ENCODE assay signal across 19 cellular contexts in the genomic region with DNA sequence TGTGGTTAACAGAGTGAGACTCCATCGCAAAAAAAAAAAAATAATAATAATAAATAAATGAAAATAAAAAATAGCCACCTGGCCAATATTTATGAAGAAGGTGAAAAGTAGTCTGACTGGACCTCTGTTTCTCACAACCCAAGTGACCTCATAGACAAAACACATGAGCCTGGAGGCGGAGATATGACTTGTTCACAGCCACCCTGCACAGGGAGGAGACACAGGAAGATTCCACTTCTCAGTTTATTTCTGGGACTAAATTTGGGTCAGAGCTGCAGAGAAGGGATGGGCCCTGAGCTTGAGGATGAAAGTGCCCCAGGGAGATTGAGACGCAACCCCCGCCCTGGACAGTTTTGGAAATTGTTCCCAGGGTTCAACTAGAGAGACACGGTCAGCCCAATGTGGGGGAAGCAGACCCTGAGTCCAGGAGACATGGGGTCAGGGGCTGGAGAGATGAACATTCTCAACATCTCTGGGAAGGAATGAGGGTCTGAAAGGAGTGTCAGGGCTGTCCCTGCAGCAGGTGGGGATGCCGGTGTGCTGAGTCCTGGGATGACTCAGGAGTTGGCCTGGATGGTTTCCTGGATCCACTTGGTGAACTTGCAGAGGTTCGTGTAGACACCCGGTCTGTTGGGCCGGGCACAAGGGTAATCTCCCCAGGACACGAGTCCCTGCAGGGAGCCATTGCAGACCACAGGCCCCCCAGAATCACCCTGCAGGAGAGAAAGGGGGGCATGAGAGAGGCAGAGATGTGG. TPM values are rescaled to one million over a fixed set of nuclear protein-coding genes. Genes with fewer than 3 reads are reported as not detected.
DNase-seq lines count a peak whose midpoint lies in the region; ATAC-seq, FAIRE-seq and TF ChIP-seq lines count a peak whose summit lies in the region.
"Had no signal": no experiment of that assay in that cellular context is flagged by ENCODE, and none has a peak within 500 bp of the region (broad histone marks: within the 10 kb centered on the region; RNA-seq: fewer than 3 reads in every experiment).

No MANE protein-coding gene starts in this region.

- peak overlapping the region; percentile 35; the same call in 1 of the 2 replicates for H4K8ac ChIP-seq in H1 (ENCODE audit: extremely low read depth, insufficient read depth, low read length)

- H3K27me3 ChIP-seq in mammary epithelial cell (ENCODE audit: insufficient read depth, low read length) (no peaks in the 10 kb centered on the region), breast epithelium (no peaks in the 10 kb centered on the region), H1 (replicated peaks in 1 of 4; ENCODE audit: control insufficient read depth in 3 of 4, extremely low read depth in 1 of 4, insufficient read depth in 3 of 4, low read length in 3 of 4) (peaks cover 0 to 3% (median 0%) of the 10 kb centered on the region in 4 experiments; a peak in 1 of 7 replicates), foreskin keratinocyte (no peaks in the 10 kb centered on the region)
- H3K27me3 ChIP-seq: BLaER1 had no signal

- H2BK12ac ChIP-seq in H1 (ENCODE audit: low read depth, low read length) = no peak overlapping the region

- peaks cover 3% of the 10 kb centered on the region for H3K9me3 Mint-ChIP-seq in stimulated activated effector memory CD8-positive, alpha-beta T cell treated with anti-CD3 and anti-CD28 coated beads, Interleukin-12 subunit alpha, Interleukin-12 subunit beta, amount 100 ng/mL, for 72 hours

- 65% methylated on average over 4 of the region's 10 CpGs for WGBS in mammary epithelial cell (ENCODE audit: low coverage, missing lambda C conversion rate)
- WGBS in H1 (ENCODE audit: extremely low coverage in 1 of 2, insufficient coverage in 1 of 2, insufficient read length in 1 of 2, insufficient replicate concordance in 2 of 2, low coverage in 1 of 2, low lambda C conversion rate in 2 of 2, missing lambda C conversion rate in 1 of 2), 2 experiments = 84% methylated on average over 9 of the region's 10 CpGs; no CpG with 5 or more reads in 1 of the 2 experiments

- H3K4ac ChIP-seq in H1 (replicated peaks; ENCODE audit: insufficient read length, low read depth, low read length) = no peak overlapping the region

- no peak for TF ChIP-seq CTCF in mammary epithelial cell (conservative IDR thresholded peaks at IDR 0.05 in 1 of 2, IDR thresholded peaks at IDR 0.05 in 1 of 2; ENCODE audit: extremely low read depth in 1 of 2, insufficient read depth in 1 of 2, low read depth in 1 of 2, low read length in 2 of 2)
- no peak for TF ChIP-seq CTCF in breast epithelium (IDR thresholded peaks at IDR 0.05)
- TF ChIP-seq CTCF in H1 (IDR thresholded peaks at IDR 0.05; ENCODE audit: control extremely low read depth in 1 of 3, insufficient read depth in 1 of 3, low read depth in 1 of 3, low read length in 3 of 3) = no peak
- TF ChIP-seq CTCF in foreskin keratinocyte (conservative IDR thresholded peaks at IDR 0.05) = no peak

- H3K4me2 ChIP-seq in mammary epithelial cell (ENCODE audit: insufficient read depth, low read depth, low read length) = no peak overlapping the region
- no peak overlapping the region for H3K4me2 ChIP-seq in H1 (ENCODE audit: insufficient read depth in 1 of 2, low read depth in 2 of 2, low read length in 2 of 2)
- H3K4me2 ChIP-seq: BLaER1 had no signal

- H3K27ac Mint-ChIP-seq in stimulated activated effector memory CD8-positive, alpha-beta T cell treated with anti-CD3 and anti-CD28 coated beads, Interleukin-12 subunit alpha, Interleukin-12 subunit beta, amount 100 ng/mL, for 72 hours = no peak overlapping the region

- H4K20me1 ChIP-seq in mammary epithelial cell (ENCODE audit: insufficient read depth, low read length) = no peaks in the 10 kb centered on the region
- no peaks in the 10 kb centered on the region for H4K20me1 ChIP-seq in H1 (replicated peaks in 1 of 2; ENCODE audit: control insufficient read depth in 1 of 2, insufficient read depth in 2 of 2, low read length in 2 of 2)
- H4K20me1 ChIP-seq: BLaER1 had no signal

- no peak for TF ChIP-seq RAD21 in H1 (IDR thresholded peaks at IDR 0.05 in 1 of 2, conservative IDR thresholded peaks at IDR 0.05 in 1 of 2; ENCODE audit: low read depth in 2 of 2, low read length in 2 of 2)

- H3K9me3 ChIP-seq in mammary epithelial cell (replicated peaks; ENCODE audit: insufficient read depth, low read length) = no peaks in the 10 kb centered on the region
- H3K9me3 ChIP-seq in breast epithelium = no peaks in the 10 kb centered on the region
- no peaks in the 10 kb centered on the region for H3K9me3 ChIP-seq in H1 (ENCODE audit: insufficient read depth in 2 of 2, low read depth in 1 of 2, low read length in 1 of 2)
- H3K9me3 ChIP-seq: BLaER1, Caco-2 had no signal

- H2AK5ac ChIP-seq in H1 (ENCODE audit: low read depth, low read length) = no peak overlapping the region

- peak; percentile 47 for DNase-seq in mammary epithelial cell
- no peak for DNase-seq in breast epithelium (ENCODE audit: low spot score in 2 of 2)
- DNase-seq in H1 (ENCODE audit: low read depth in 1 of 2, low spot score in 2 of 2) = no peak
- DNase-seq in foreskin keratinocyte = peak in 1 of 2 donors; percentile 63
- no peak for DNase-seq in nucleus accumbens (lab: John Stamatoyannopoulos, UW)
- no peak for DNase-seq in H4 (ENCODE audit: low spot score)
- no peak for DNase-seq in stimulated activated effector memory CD8-positive, alpha-beta T cell treated with anti-CD3 and anti-CD28 coated beads, Interleukin-12 subunit alpha, Interleukin-12 subunit beta, amount 100 ng/mL, for 72 hours (ENCODE audit: low spot score in 2 of 2)
- DNase-seq: Caco-2; CD8-positive, alpha-beta memory T cell; DND-41; GDM1; GOT3 had no signal

- no peak overlapping the region for H3K23ac ChIP-seq in H1 (ENCODE audit: insufficient read length)

- TF ChIP-seq POLR2A in breast epithelium (IDR thresholded peaks at IDR 0.05) = no peak
- no peak for TF ChIP-seq POLR2A in H1 (IDR thresholded peaks at IDR 0.05; ENCODE audit: control extremely low read depth in 1 of 2, low read depth in 2 of 2, low read length in 2 of 2)

- no peak for TF ChIP-seq EP300 in H1 (IDR thresholded peaks at IDR 0.05; ENCODE audit: borderline replicate concordance in 1 of 2, low read depth in 2 of 2, low read length in 2 of 2)

- TSS peak; percentile 61 for BruUV-seq in mammary epithelial cell (replicated peaks; lab: Mats Ljungman, UMichigan)

- H3K14ac ChIP-seq in H1 (ENCODE audit: insufficient read length) = no peak overlapping the region

- H2BK120ac ChIP-seq in H1 (replicated peaks; ENCODE audit: low read depth, low read length) = no peak overlapping the region

- H2BK5ac ChIP-seq in H1 (ENCODE audit: low read depth, low read length) = no peak overlapping the region

- H3K4me3 ChIP-seq in mammary epithelial cell (replicated peaks in 1 of 3; ENCODE audit: insufficient read depth in 1 of 3, low read depth in 2 of 3, low read length in 3 of 3) (no peak overlapping the region), breast epithelium (no peak overlapping the region), H1 (ENCODE audit: extremely low read depth in 1 of 4, insufficient read depth in 2 of 4, low read depth in 3 of 4, low read length in 4 of 4) (no peak overlapping the region)
- H3K4me3 ChIP-seq: BLaER1 had no signal

- H3K23me2 ChIP-seq in H1 (ENCODE audit: low read depth, low read length) = no peaks in the 10 kb centered on the region

- H4K91ac ChIP-seq in H1 (replicated peaks; ENCODE audit: insufficient read length, low read length) = no peak overlapping the region

- intact Hi-C loops in mammary epithelial cell (cut with micrococcal nuclease) (loop anchor here (1.0 kb wide), 1 partner anchor 10 kb away; no protein-coding TSS in a partner anchor), breast epithelium (cut with DNase I; ENCODE audit: low total_unique reads) (no loop called here)

- CTCF ChIA-PET in mammary epithelial cell (lab: Charles Lee; ENCODE audit: low non-redundant PET) = no interaction called here
- CTCF ChIA-PET in H1 (lab: Charles Lee; ENCODE audit: partially characterized antibody) = interaction anchor here (0.7 to 1.3 kb wide), 3 partner anchors 73 to 638 kb away, joined by 3 to 4 read pairs (median 4); no protein-coding TSS in a partner anchor

- peak overlapping the region; percentile 5 for H3K9ac ChIP-seq in mammary epithelial cell (ENCODE audit: insufficient read depth, low read length)
- no peak overlapping the region for H3K9ac ChIP-seq in H1 (replicated peaks in 1 of 4; ENCODE audit: extremely low read depth in 1 of 4, low read depth in 3 of 4, low read length in 3 of 4)
- H3K9ac ChIP-seq: BLaER1 had no signal

- ATAC-seq in foreskin keratinocyte = peak; percentile 87
- ATAC-seq in GM18858 (IDR thresholded peaks at IDR 0.05; ENCODE audit: unreplicated experiment) = no peak
- ATAC-seq in stimulated activated effector memory CD8-positive, alpha-beta T cell treated with anti-CD3 and anti-CD28 coated beads, Interleukin-12 subunit alpha, Interleukin-12 subunit beta, amount 100 ng/mL, for 72 hours = no peak

- in situ Hi-C loops in mammary epithelial cell (cut with MboI; ENCODE audit: low sequenced_read_pairs in 2 of 2) = no loop called here

- H4K5ac ChIP-seq in H1 (ENCODE audit: insufficient read length, low read depth, low read length) = no peak overlapping the region

- no peak overlapping the region for H3K56ac ChIP-seq in H1 (replicated peaks; ENCODE audit: insufficient read length, low read depth, low read length)

- no peak overlapping the region for H3K4me3 Mint-ChIP-seq in stimulated activated effector memory CD8-positive, alpha-beta T cell treated with anti-CD3 and anti-CD28 coated beads, Interleukin-12 subunit alpha, Interleukin-12 subunit beta, amount 100 ng/mL, for 72 hours
- H3K4me3 Mint-ChIP-seq: CD8-positive, alpha-beta memory T cell had no signal

- no peaks in the 10 kb centered on the region for H3K79me1 ChIP-seq in H1 (ENCODE audit: low read depth, low read length)

- dilution Hi-C loops in mammary epithelial cell (cut with HindIII; ENCODE audit: low sequenced_read_pairs) = no loop called here

- no peaks in the 10 kb centered on the region for H3K79me2 ChIP-seq in mammary epithelial cell (ENCODE audit: insufficient read depth, low read length)
- H3K79me2 ChIP-seq in H1 (ENCODE audit: control insufficient read depth in 1 of 2, insufficient read depth in 2 of 2, low read length in 2 of 2) = no peaks in the 10 kb centered on the region

- no peaks in the 10 kb centered on the region for H3K36me3 Mint-ChIP-seq in stimulated activated effector memory CD8-positive, alpha-beta T cell treated with anti-CD3 and anti-CD28 coated beads, Interleukin-12 subunit alpha, Interleukin-12 subunit beta, amount 100 ng/mL, for 72 hours
- H3K36me3 Mint-ChIP-seq: CD8-positive, alpha-beta memory T cell had no signal

- no peak for FAIRE-seq in H1 (lab: Jason Lieb, UNC)
- FAIRE-seq: GM12892, GM19239 had no signal

- POLR2A ChIA-PET in H1 (lab: Charles Lee; ENCODE audit: partially characterized antibody) = no interaction called here

- H2AFZ ChIP-seq in mammary epithelial cell (ENCODE audit: low read depth, low read length) = no peak overlapping the region
- no peak overlapping the region for H2AFZ ChIP-seq in H1 (ENCODE audit: low read length)

- H3K18ac ChIP-seq in H1 (ENCODE audit: extremely low read depth, low read length) = no peak overlapping the region

- H2BK15ac ChIP-seq in H1 (ENCODE audit: low read length) = no peak overlapping the region

- H3K36me3 ChIP-seq in mammary epithelial cell (ENCODE audit: insufficient read depth, low read length) = peaks cover 31% of the 10 kb centered on the region
- H3K36me3 ChIP-seq in breast epithelium = no peaks in the 10 kb centered on the region
- no peaks in the 10 kb centered on the region for H3K36me3 ChIP-seq in H1 (ENCODE audit: control insufficient read depth in 2 of 4, insufficient read depth in 4 of 4, low read length in 3 of 4)
- H3K36me3 ChIP-seq: BLaER1 had no signal

- H3K27ac ChIP-seq in mammary epithelial cell (ENCODE audit: insufficient read depth, low read depth, low read length) (peak overlapping the region; percentile 56), breast epithelium (no peak overlapping the region), H1 (ENCODE audit: low read depth, low read length) (no peak overlapping the region), foreskin keratinocyte (peak overlapping the region; percentile 84)
- H3K27ac ChIP-seq: 22Rv1, BLaER1 had no signal

- no peaks in the 10 kb centered on the region for H3K4me1 Mint-ChIP-seq in stimulated activated effector memory CD8-positive, alpha-beta T cell treated with anti-CD3 and anti-CD28 coated beads, Interleukin-12 subunit alpha, Interleukin-12 subunit beta, amount 100 ng/mL, for 72 hours
- H3K4me1 Mint-ChIP-seq: CD8-positive, alpha-beta memory T cell had no signal

- peaks cover 14% of the 10 kb centered on the region for H3K4me1 ChIP-seq in mammary epithelial cell (ENCODE audit: insufficient read depth, low read length)
- H3K4me1 ChIP-seq in breast epithelium = no peaks in the 10 kb centered on the region
- H3K4me1 ChIP-seq in H1 (replicated peaks in 1 of 4; ENCODE audit: control insufficient read depth in 3 of 4, insufficient read depth in 4 of 4, low read length in 3 of 4) = no peaks in the 10 kb centered on the region
- peaks cover 15% of the 10 kb centered on the region for H3K4me1 ChIP-seq in foreskin keratinocyte
- H3K4me1 ChIP-seq: BLaER1, Caco-2 had no signal

- H2BK20ac ChIP-seq in H1 (ENCODE audit: low read length) = no peak overlapping the region

RNA-seq across cellular contexts. Expression of a gene that starts 9.6 kb away (rescaled TPM):
- total RNA-seq in mammary epithelial cell = 1,000 to 10,000 TPM in 1 of 2 donors, 100 to 1,000 TPM in 1; 485 to 1,207 TPM
- 1,184 TPM for polyA plus RNA-seq in mammary epithelial cell
- 1,437 TPM for polyA minus RNA-seq in mammary epithelial cell
- 100 to 1,000 TPM in 1 of 3 donors, 10 to 100 TPM in 1, not detected in 1; 16.1 to 182 TPM for total RNA-seq in breast epithelium
- total RNA-seq in H1 (2021; fragmentation: NEBNext Ultra II Directional; extraction: Animal tissue kit (Norgen Biotek cat#: 25700)) = 0.55 and 0.76 TPM in 2 replicates
- 1.7 and 2.0 TPM in 2 replicates for polyA plus RNA-seq in H1 (2011; rRNA removed)
- polyA plus RNA-seq in H1 (2011; cell fraction: cytosol; rRNA removed) = 1.2 TPM
- 1.1 TPM for polyA plus RNA-seq in H1 (2011; cell fraction: nucleus; rRNA removed)
- polyA plus RNA-seq in H1 (2012, experiment 1 of 2) = 0.34 to 0.86 TPM (median 0.69 TPM) in 4 replicates
- polyA plus RNA-seq in H1 (2012, experiment 2 of 2) = 0.63 TPM
- 0.73 TPM for polyA plus RNA-seq in H1 (2013, experiment 1 of 2)
- polyA plus RNA-seq in H1 (2013, experiment 2 of 2) = 0.77 TPM
- polyA minus RNA-seq in H1 (2011; rRNA and poly(A)+ RNA removed) = 0.25 and 0.78 TPM in 2 replicates
- polyA minus RNA-seq in H1 (2011; cell fraction: cytosol; rRNA and poly(A)+ RNA removed) = not detected
- polyA minus RNA-seq in H1 (2011; cell fraction: nucleus; rRNA and poly(A)+ RNA removed) = not detected
- 103 and 119 TPM in 2 replicates for total RNA-seq in foreskin keratinocyte
- 133 and 143 TPM in 2 replicates for polyA plus RNA-seq in foreskin keratinocyte
- total RNA-seq in H4 (2014; rRNA removed; shearing (Covaris generic)) = 0.64 TPM in 1 of 2 replicates, not detected in the other
- total RNA-seq: A673; Caco-2; CD8-positive, alpha-beta memory T cell; HT1080 had no signal
- polyA plus RNA-seq: CD8-positive, alpha-beta memory T cell had no signal

RNA-seq across cellular contexts. Expression of a gene that starts 26.1 kb away (rescaled TPM):
- total RNA-seq in mammary epithelial cell (100 to 1,000 TPM in 1 of 2 donors, 10 to 100 TPM in 1; 12.7 to 175 TPM), breast epithelium (10 to 100 TPM in 1 of 3 donors, under 1 TPM in 1, not detected in 1; 0.98 to 14.8 TPM), foreskin keratinocyte (0.78 and 1.2 TPM in 2 replicates)
- polyA plus RNA-seq in mammary epithelial cell (34.6 TPM), H1 (2011; rRNA removed) (2.6 and 3.2 TPM in 2 replicates), foreskin keratinocyte (0.91 and 1.2 TPM in 2 replicates)
- 35.4 TPM for polyA minus RNA-seq in mammary epithelial cell
- total RNA-seq in H1 (2021; fragmentation: NEBNext Ultra II Directional; extraction: Animal tissue kit (Norgen Biotek cat#: 25700)) = 0.55 and 0.69 TPM in 2 replicates
- polyA plus RNA-seq in H1 (2011; cell fraction: cytosol; rRNA removed) = 2.5 TPM
- 1.7 TPM for polyA plus RNA-seq in H1 (2011; cell fraction: nucleus; rRNA removed)
- 1.3 to 2.5 TPM (median 2.3 TPM) in 4 replicates for polyA plus RNA-seq in H1 (2012, experiment 1 of 2)
- polyA plus RNA-seq in H1 (2012, experiment 2 of 2) = 2.4 TPM
- 1.4 TPM for polyA plus RNA-seq in H1 (2013, experiment 1 of 2)
- 1.8 TPM for polyA plus RNA-seq in H1 (2013, experiment 2 of 2)
- 1.3 and 2.0 TPM in 2 replicates for polyA minus RNA-seq in H1 (2011; rRNA and poly(A)+ RNA removed)
- polyA minus RNA-seq in H1 (2011; cell fraction: cytosol; rRNA and poly(A)+ RNA removed) = not detected
- polyA minus RNA-seq in H1 (2011; cell fraction: nucleus; rRNA and poly(A)+ RNA removed) = 0.60 TPM
- not detected in 2 replicates for total RNA-seq in H4 (2014; rRNA removed; shearing (Covaris generic))
- total RNA-seq: A673; CD8-positive, alpha-beta memory T cell; HT1080 had no signal
- polyA plus RNA-seq: CD8-positive, alpha-beta memory T cell had no signal

RNA-seq across cellular contexts. Expression of a gene that starts 32.1 kb away (rescaled TPM):
- total RNA-seq in mammary epithelial cell (not detected), breast epithelium (not detected), foreskin keratinocyte (not detected in 2 replicates)
- polyA plus RNA-seq in mammary epithelial cell (not detected), H1 (2011; rRNA removed) (0.44 and 6.8 TPM in 2 replicates), foreskin keratinocyte (not detected in 2 replicates)
- polyA minus RNA-seq in mammary epithelial cell = not detected
- 1.3 TPM in 1 of 2 replicates, not detected in the other for total RNA-seq in H1 (2021; fragmentation: NEBNext Ultra II Directional; extraction: Animal tissue kit (Norgen Biotek cat#: 25700))
- polyA plus RNA-seq in H1 (2011; cell fraction: cytosol; rRNA removed) = 0.41 TPM
- 2.3 TPM for polyA plus RNA-seq in H1 (2011; cell fraction: nucleus; rRNA removed)
- polyA plus RNA-seq in H1 (2012, experiment 1 of 2) = 0.20 to 1.7 TPM (median 0.57 TPM) in 4 replicates
- polyA plus RNA-seq in H1 (2012, experiment 2 of 2) = not detected
- polyA plus RNA-seq in H1 (2013, experiment 1 of 2) = 0.91 TPM
- 0.77 TPM for polyA plus RNA-seq in H1 (2013, experiment 2 of 2)
- 0.82 TPM in 1 of 2 replicates, not detected in the other for polyA minus RNA-seq in H1 (2011; rRNA and poly(A)+ RNA removed)
- not detected for polyA minus RNA-seq in H1 (2011; cell fraction: cytosol; rRNA and poly(A)+ RNA removed)
- polyA minus RNA-seq in H1 (2011; cell fraction: nucleus; rRNA and poly(A)+ RNA removed) = not detected
- not detected in 2 replicates for total RNA-seq in H4 (2014; rRNA removed; shearing (Covaris generic))
- total RNA-seq: A673; Caco-2; CD8-positive, alpha-beta memory T cell; HT1080 had no signal
- polyA plus RNA-seq: CD8-positive, alpha-beta memory T cell had no signal

RNA-seq across cellular contexts. Expression of a gene that starts 40.5 kb away (rescaled TPM):
- total RNA-seq in mammary epithelial cell = 100 to 1,000 TPM in 1 of 2 donors, 10 to 100 TPM in 1; 47.3 to 584 TPM
- 196 TPM for polyA plus RNA-seq in mammary epithelial cell
- polyA minus RNA-seq in mammary epithelial cell = 231 TPM
- total RNA-seq in breast epithelium = 100 to 1,000 TPM in 1 of 3 donors, 1 to 10 TPM in 1, not detected in 1; 7.5 to 103 TPM
- 0.55 and 0.73 TPM in 2 replicates for total RNA-seq in H1 (2021; fragmentation: NEBNext Ultra II Directional; extraction: Animal tissue kit (Norgen Biotek cat#: 25700))
- 1.4 and 2.1 TPM in 2 replicates for polyA plus RNA-seq in H1 (2011; rRNA removed)
- polyA plus RNA-seq in H1 (2011; cell fraction: cytosol; rRNA removed) = 1.6 TPM
- 3.5 TPM for polyA plus RNA-seq in H1 (2011; cell fraction: nucleus; rRNA removed)
- 1.0 to 1.7 TPM (median 1.4 TPM) in 4 replicates for polyA plus RNA-seq in H1 (2012, experiment 1 of 2)
- polyA plus RNA-seq in H1 (2012, experiment 2 of 2) = 0.35 TPM
- polyA plus RNA-seq in H1 (2013, experiment 1 of 2) = 0.87 TPM
- polyA plus RNA-seq in H1 (2013, experiment 2 of 2) = 0.90 TPM
- 0.39 and 0.57 TPM in 2 replicates for polyA minus RNA-seq in H1 (2011; rRNA and poly(A)+ RNA removed)
- 1.3 TPM for polyA minus RNA-seq in H1 (2011; cell fraction: cytosol; rRNA and poly(A)+ RNA removed)
- 1.3 TPM for polyA minus RNA-seq in H1 (2011; cell fraction: nucleus; rRNA and poly(A)+ RNA removed)
- total RNA-seq in foreskin keratinocyte = 6.3 and 8.1 TPM in 2 replicates
- polyA plus RNA-seq in foreskin keratinocyte = 6.3 and 6.4 TPM in 2 replicates
- total RNA-seq in H4 (2014; rRNA removed; shearing (Covaris generic)) = not detected in 2 replicates
- total RNA-seq: A673; Caco-2; CD8-positive, alpha-beta memory T cell; HT1080 had no signal
- polyA plus RNA-seq: CD8-positive, alpha-beta memory T cell had no signal

RNA-seq across cellular contexts. Expression of a gene that starts 58.2 kb away (rescaled TPM):
- total RNA-seq in mammary epithelial cell (10 to 100 TPM; 51.5 to 80.0 TPM), breast epithelium (10 to 100 TPM in 2 of 3 donors, not detected in 1; 13.4 to 46.2 TPM), foreskin keratinocyte (88.9 and 91.7 TPM in 2 replicates)
- polyA plus RNA-seq in mammary epithelial cell (127 TPM), H1 (2011; rRNA removed) (3.6 and 7.1 TPM in 2 replicates), foreskin keratinocyte (114 and 124 TPM in 2 replicates)
- polyA minus RNA-seq in mammary epithelial cell = 167 TPM
- total RNA-seq in H1 (2021; fragmentation: NEBNext Ultra II Directional; extraction: Animal tissue kit (Norgen Biotek cat#: 25700)) = 2.1 and 2.9 TPM in 2 replicates
- 6.5 TPM for polyA plus RNA-seq in H1 (2011; cell fraction: cytosol; rRNA removed)
- polyA plus RNA-seq in H1 (2011; cell fraction: nucleus; rRNA removed) = 8.0 TPM
- 3.4 to 7.9 TPM (median 5.6 TPM) in 4 replicates for polyA plus RNA-seq in H1 (2012, experiment 1 of 2)
- 4.1 TPM for polyA plus RNA-seq in H1 (2012, experiment 2 of 2)
- 6.8 TPM for polyA plus RNA-seq in H1 (2013, experiment 1 of 2)
- 6.9 TPM for polyA plus RNA-seq in H1 (2013, experiment 2 of 2)
- 3.4 and 3.5 TPM in 2 replicates for polyA minus RNA-seq in H1 (2011; rRNA and poly(A)+ RNA removed)
- not detected for polyA minus RNA-seq in H1 (2011; cell fraction: cytosol; rRNA and poly(A)+ RNA removed)
- 3.7 TPM for polyA minus RNA-seq in H1 (2011; cell fraction: nucleus; rRNA and poly(A)+ RNA removed)
- total RNA-seq in H4 (2014; rRNA removed; shearing (Covaris generic)) = not detected in 2 replicates
- total RNA-seq: A673; CD8-positive, alpha-beta memory T cell; HT1080 had no signal
- polyA plus RNA-seq: CD8-positive, alpha-beta memory T cell had no signal

Comparison
In these comparisons a context has a peak if more than half of its experiments do, and no peak if none do; other contexts are left out.
1. H3K27ac ChIP-seq: peak in mammary epithelial cell (single experiment) and foreskin keratinocyte (single experiment); none in breast epithelium (0 of 2) and H1 (single experiment).